35 cellular contexts compared by ENCODE assay signal in the genomic region with DNA sequence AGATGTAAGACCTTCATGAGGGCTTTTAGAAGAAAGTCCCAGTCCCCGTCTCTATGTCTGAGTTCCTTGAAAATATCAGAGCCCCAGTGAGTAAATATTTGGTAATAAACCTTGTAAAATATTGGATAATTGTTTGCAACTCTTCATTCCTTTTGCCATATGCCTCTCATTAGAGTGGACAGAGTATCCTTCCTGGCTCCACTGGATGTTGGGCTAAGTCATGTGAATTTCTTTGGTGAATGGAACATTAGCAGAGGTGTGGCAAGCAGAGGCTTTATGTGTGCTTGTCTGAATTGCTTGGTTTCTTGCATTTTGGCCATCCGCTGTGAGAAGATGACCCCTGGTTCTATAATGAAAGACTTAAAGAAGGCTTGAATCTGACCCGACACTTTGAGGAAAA.
"Had no signal": no experiment of that assay in that cellular context is flagged by ENCODE, and none has a peak within 500 bp of the region (broad histone marks: within the 10 kb centered on the region; RNA-seq: fewer than 3 reads in every experiment).

No MANE protein-coding gene starts in this region.

- H3K4me3 Mint-ChIP-seq: activated B cell treated with CpG ODN at 0.5 μM for 24 hours; activated CD4-positive, alpha-beta memory T cell treated with anti-CD3 and anti-CD28 coated beads for 36 hours; activated CD4-positive, alpha-beta T cell treated with anti-CD3 and anti-CD28 coated beads, Interleukin-2, amount 10 ng/mL, durations not matched to agents 24 days and 14 days; activated CD8-positive, alpha-beta T cell treated with anti-CD3 and anti-CD28 coated beads for 36 hours; activated naive CD4-positive, alpha-beta T cell treated with anti-CD3 and anti-CD28 coated beads for 36 hours; activated naive CD8-positive, alpha-beta T cell treated with anti-CD3 and anti-CD28 coated beads for 36 hours; activated T-cell treated with anti-CD3 and anti-CD28 coated beads, Interleukin-2, amount 50 U/mL, for 4 hours; activated T-cell treated with anti-CD3 and anti-CD28 coated beads, Interleukin-2, amount 50 U/mL, for 72 hours; activated T-helper 1 cell treated with anti-CD3 and anti-CD28 coated beads, Interleukin-12 subunit alpha, Interleukin-12 subunit beta, Interleukin-2, Interleukin-4 antibody, amounts not matched to agents 30 ng/mL and 10 ng/mL and 1 ng/mL, durations not matched to agents 14 hours and 24 hours and 36 hours; activated T-helper 17 cell treated with anti-CD3 and anti-CD28 coated beads, Interleukin-2, amount 50 U/mL, for 72 hours; central memory CD8-positive, alpha-beta T cell; T-cell; T-helper 17 cell had no signal

- H3K36me3 Mint-ChIP-seq: activated CD4-positive, alpha-beta memory T cell treated with anti-CD3 and anti-CD28 coated beads for 36 hours; activated naive CD8-positive, alpha-beta T cell treated with anti-CD3 and anti-CD28 coated beads for 36 hours; T-cell had no signal

- H3K4me1 Mint-ChIP-seq: activated B cell treated with CpG ODN at 0.5 μM for 24 hours; activated CD4-positive, alpha-beta T cell treated with anti-CD3 and anti-CD28 coated beads, Interleukin-2, amount 10 ng/mL, durations not matched to agents 24 days and 14 days; activated naive CD8-positive, alpha-beta T cell treated with anti-CD3 and anti-CD28 coated beads for 36 hours; activated T-helper 17 cell treated with anti-CD3 and anti-CD28 coated beads, Interleukin-2, amount 50 U/mL, for 72 hours; central memory CD8-positive, alpha-beta T cell; T-cell; T-helper 17 cell had no signal

- H3K4me3 ChIP-seq: adrenal gland, body of pancreas, cardiac muscle cell had no signal

- H3K27ac ChIP-seq: adrenal gland, body of pancreas, brain microvascular endothelial cell, cardiac muscle cell, VCaP had no signal

- H3K36me3 ChIP-seq: adrenal gland, brain microvascular endothelial cell, cardiac muscle cell had no signal

- H3K9me3 Mint-ChIP-seq: activated B cell treated with CpG ODN at 0.5 μM for 24 hours; activated CD4-positive, alpha-beta memory T cell treated with anti-CD3 and anti-CD28 coated beads for 36 hours; activated CD4-positive, alpha-beta T cell treated with anti-CD3 and anti-CD28 coated beads, Interleukin-2, amount 10 ng/mL, durations not matched to agents 24 days and 14 days; activated T-helper 1 cell treated with anti-CD3 and anti-CD28 coated beads, Interleukin-12 subunit alpha, Interleukin-12 subunit beta, Interleukin-2, Interleukin-4 antibody, amounts not matched to agents 30 ng/mL and 10 ng/mL and 1 ng/mL, durations not matched to agents 14 hours and 24 hours and 36 hours; activated T-helper 17 cell treated with anti-CD3 and anti-CD28 coated beads, Interleukin-2, amount 50 U/mL, for 72 hours had no signal

- H3K27me3 ChIP-seq: adrenal gland, body of pancreas, brain microvascular endothelial cell, cardiac muscle cell had no signal

- H3K9me3 ChIP-seq: adrenal gland, body of pancreas had no signal

- H3K4me1 ChIP-seq: adrenal gland, body of pancreas had no signal

- H3K27me3 Mint-ChIP-seq: activated B cell treated with CpG ODN at 0.5 μM for 24 hours; activated CD4-positive, alpha-beta memory T cell treated with anti-CD3 and anti-CD28 coated beads for 36 hours; activated CD4-positive, alpha-beta T cell treated with anti-CD3 and anti-CD28 coated beads, Interleukin-2, amount 10 ng/mL, durations not matched to agents 24 days and 14 days; activated CD8-positive, alpha-beta T cell treated with anti-CD3 and anti-CD28 coated beads for 36 hours; activated T-helper 17 cell treated with anti-CD3 and anti-CD28 coated beads, Interleukin-2, amount 50 U/mL, for 72 hours; central memory CD8-positive, alpha-beta T cell; T-helper 17 cell had no signal

- DNase-seq: activated B cell treated with CpG ODN at 0.5 μM for 24 hours; activated CD4-positive, alpha-beta memory T cell treated with anti-CD3 and anti-CD28 coated beads for 36 hours; activated CD4-positive, alpha-beta T cell treated with anti-CD3 and anti-CD28 coated beads for 4 hours; activated CD4-positive, alpha-beta T cell treated with anti-CD3 and anti-CD28 coated beads, Interleukin-2, amount 10 ng/mL, durations not matched to agents 24 days and 14 days; activated CD4-positive, alpha-beta T cell treated with anti-CD3 and anti-CD28 coated beads, Interleukin-2, amount 50 U/mL, for 1 hour; activated CD4-positive, alpha-beta T cell treated with anti-CD3 and anti-CD28 coated beads, Interleukin-2, amount 50 U/mL, for 4 hours; activated CD4-positive, CD25-positive, alpha-beta regulatory T cell treated with anti-CD3 and anti-CD28 coated beads, Interleukin-2, amount 50 U/mL, for 72 hours; activated CD8-positive, alpha-beta memory T cell treated with anti-CD3 and anti-CD28 coated beads, Interleukin-2, amount 50 U/mL, for 4 hours; activated CD8-positive, alpha-beta T cell treated with anti-CD3 and anti-CD28 coated beads for 36 hours; activated effector memory CD4-positive, alpha-beta T cell treated with anti-CD3 and anti-CD28 coated beads, Interleukin-2, amount 50 U/mL, for 16 hours; activated gamma-delta T cell treated with Interleukin-2 at 50 U/mL for 16 hours; activated naive CD4-positive, alpha-beta T cell; activated naive CD4-positive, alpha-beta T cell treated with anti-CD3 and anti-CD28 coated beads for 36 hours; activated naive CD4-positive, alpha-beta T cell treated with anti-CD3 and anti-CD28 coated beads, Interleukin-2, amount 50 U/mL, for 16 hours; activated naive CD8-positive, alpha-beta T cell treated with anti-CD3 and anti-CD28 coated beads for 36 hours; activated T-cell treated with anti-CD3 and anti-CD28 coated beads for 4 hours; activated T-cell treated with anti-CD3 and anti-CD28 coated beads, Interleukin-2, amount 50 U/mL, for 1 hour; activated T-cell treated with anti-CD3 and anti-CD28 coated beads, Interleukin-2, amount 50 U/mL, for 4 hours; activated T-cell treated with anti-CD3 and anti-CD28 coated beads, Interleukin-2, amount 50 U/mL, for 72 hours; adrenal gland; amniotic stem cell; aorta; body of pancreas; brain microvascular endothelial cell; caudate nucleus; cerebellar nuclear complex; T-cell; T-helper 17 cell; T1000 had no signal

- H3K27ac Mint-ChIP-seq: activated B cell treated with CpG ODN at 0.5 μM for 24 hours; activated CD4-positive, alpha-beta memory T cell treated with anti-CD3 and anti-CD28 coated beads for 36 hours; activated CD4-positive, alpha-beta T cell treated with anti-CD3 and anti-CD28 coated beads, Interleukin-2, amount 10 ng/mL, durations not matched to agents 24 days and 14 days; activated CD8-positive, alpha-beta T cell treated with anti-CD3 and anti-CD28 coated beads for 36 hours; activated naive CD4-positive, alpha-beta T cell treated with anti-CD3 and anti-CD28 coated beads for 36 hours; activated naive CD4-positive, alpha-beta T cell treated with anti-CD3 and anti-CD28 coated beads, Interleukin-2, amount 50 U/mL, for 72 hours; activated naive CD8-positive, alpha-beta T cell treated with anti-CD3 and anti-CD28 coated beads for 36 hours; activated T-cell treated with anti-CD3 and anti-CD28 coated beads, Interleukin-2, amount 50 U/mL, for 72 hours; activated T-helper 1 cell treated with anti-CD3 and anti-CD28 coated beads, Interleukin-12 subunit alpha, Interleukin-12 subunit beta, Interleukin-2, Interleukin-4 antibody, amounts not matched to agents 30 ng/mL and 10 ng/mL and 1 ng/mL, durations not matched to agents 14 hours and 24 hours and 36 hours; activated T-helper 17 cell treated with anti-CD3 and anti-CD28 coated beads, Interleukin-2, amount 50 U/mL, for 72 hours; T-cell; T-helper 17 cell had no signal
